In genomic region chr7:22356010-22356854, GRCh38 we compare ENCODE assay signal across 8 cellular contexts. TPM values are rescaled to one million over a fixed set of nuclear protein-coding genes. Genes with fewer than 3 reads are reported as not detected.
A peak's percentile ranks its signal among the peaks of the same experiment; 100 is the strongest.
DNase-seq lines count a peak whose midpoint lies in the region; ATAC-seq and TF ChIP-seq lines count a peak whose summit lies in the region.

No MANE protein-coding gene starts in this region.

- H3K4me3 ChIP-seq in hepatocyte (peak overlapping the region; percentile 49), skin epidermis (peak overlapping the region; percentile 23 to 62 (median 50))

- peak overlapping the region; percentile 88 for H3K4me2 ChIP-seq in hepatocyte

- no peaks in the 10 kb centered on the region for H3K36me3 ChIP-seq in hepatocyte (replicated peaks; ENCODE audit: insufficient read depth, low read depth)

- peak; percentile 41 for DNase-seq in NCI-H510A treated with DMSO at 0.1 percent for 48 hours (lab: John Stamatoyannopoulos, UW)
- DNase-seq in NCI-H510A (lab: John Stamatoyannopoulos, UW) = no peak
- peak; percentile 38 for DNase-seq in hepatocyte (ENCODE audit: low spot score)
- no peak for DNase-seq in NCI-H2081 treated with DMSO at 0.1 percent for 48 hours (lab: John Stamatoyannopoulos, UW)
- no peak for DNase-seq in AG08395 (ENCODE audit: low spot score)

- H3K4me1 ChIP-seq in hepatocyte (ENCODE audit: insufficient read depth) = peaks cover 11% of the 10 kb centered on the region

- H3K9me3 ChIP-seq in hepatocyte (ENCODE audit: low read depth) = no peaks in the 10 kb centered on the region

- H3K27me3 ChIP-seq in hepatocyte = no peaks in the 10 kb centered on the region

- no peaks in the 10 kb centered on the region for H4K20me1 ChIP-seq in hepatocyte (ENCODE audit: insufficient read depth, poor library complexity, severe bottlenecking)

- H3K27ac ChIP-seq in hepatocyte = peak overlapping the region; percentile 82
- H3K27ac ChIP-seq in skin epidermis = peak overlapping the region in 15 of 21 experiments; percentile 25 to 86 (median 66)

- peaks cover 42% of the 10 kb centered on the region for H3K79me2 ChIP-seq in hepatocyte

- no peak for TF ChIP-seq CTCF in hepatocyte (IDR thresholded peaks at IDR 0.05; ENCODE audit: poor library complexity)

- H2AFZ ChIP-seq in hepatocyte = no peak overlapping the region

- 16% methylated on average over 27 of the region's 46 CpGs for WGBS in hepatocyte (ENCODE audit: low lambda C conversion rate, missing lambda C conversion rate)

- peak; percentile 27 for ATAC-seq in HG02571 (IDR thresholded peaks at IDR 0.05; ENCODE audit: unreplicated experiment)
- peak; percentile 63 for ATAC-seq in SK-N-SH treated with all-trans-retinoic acid at 6 μM for 48 hours

- no peaks in the 10 kb centered on the region for H3K9me2 ChIP-seq in hepatocyte (replicated peaks; ENCODE audit: insufficient read depth)

TF ChIP-seq in SK-N-SH treated with all-trans-retinoic acid at 6 μM for 48 hours, 23 proteins besides CTCF, POLR2A, EP300 and RAD21:
- TF ChIP-seq RARB (CRISPR knock-in tag; IDR thresholded peaks at IDR 0.05) = no peak
- TF ChIP-seq POU6F1 (CRISPR knock-in tag; IDR thresholded peaks at IDR 0.05; ENCODE audit: borderline replicate concordance, low read depth) = no peak
- no peak for TF ChIP-seq PATZ1 (CRISPR knock-in tag; IDR thresholded peaks at IDR 0.05; ENCODE audit: borderline replicate concordance)
- no peak for TF ChIP-seq GLIS3 (CRISPR knock-in tag; IDR thresholded peaks at IDR 0.05)
- no peak for TF ChIP-seq OSR1 (CRISPR knock-in tag; IDR thresholded peaks at IDR 0.05)
- TF ChIP-seq ZNF70 (CRISPR knock-in tag; IDR thresholded peaks at IDR 0.05) = no peak
- TF ChIP-seq ZNF565 (CRISPR knock-in tag; conservative IDR thresholded peaks at IDR 0.05; ENCODE audit: low read depth) = no peak
- no peak for TF ChIP-seq TOX (CRISPR knock-in tag; IDR thresholded peaks at IDR 0.05; ENCODE audit: borderline replicate concordance)
- TF ChIP-seq CSRNP3 (CRISPR knock-in tag; IDR thresholded peaks at IDR 0.05) = no peak
- TF ChIP-seq CREB5 (CRISPR knock-in tag; IDR thresholded peaks at IDR 0.05; ENCODE audit: low read depth) = no peak

RNA-seq across cellular contexts. Expression of gene RAPGEF5, which starts 0.7 kb away (rescaled TPM):
- total RNA-seq in hepatocyte = 8.8 and 14.5 TPM in 2 replicates
- 5.2 and 10.6 TPM in 2 replicates for polyA plus RNA-seq in hepatocyte

Comparison
In these comparisons a context has a peak if more than half of its experiments do, and no peak if none do; other contexts are left out.
1. DNase-seq: peak in NCI-H510A treated with DMSO at 0.1 percent for 48 hours (single experiment) and hepatocyte (single experiment); none in NCI-H510A (single experiment), NCI-H2081 treated with DMSO at 0.1 percent for 48 hours (single experiment) and AG08395 (single experiment).